In the genomic region with DNA sequence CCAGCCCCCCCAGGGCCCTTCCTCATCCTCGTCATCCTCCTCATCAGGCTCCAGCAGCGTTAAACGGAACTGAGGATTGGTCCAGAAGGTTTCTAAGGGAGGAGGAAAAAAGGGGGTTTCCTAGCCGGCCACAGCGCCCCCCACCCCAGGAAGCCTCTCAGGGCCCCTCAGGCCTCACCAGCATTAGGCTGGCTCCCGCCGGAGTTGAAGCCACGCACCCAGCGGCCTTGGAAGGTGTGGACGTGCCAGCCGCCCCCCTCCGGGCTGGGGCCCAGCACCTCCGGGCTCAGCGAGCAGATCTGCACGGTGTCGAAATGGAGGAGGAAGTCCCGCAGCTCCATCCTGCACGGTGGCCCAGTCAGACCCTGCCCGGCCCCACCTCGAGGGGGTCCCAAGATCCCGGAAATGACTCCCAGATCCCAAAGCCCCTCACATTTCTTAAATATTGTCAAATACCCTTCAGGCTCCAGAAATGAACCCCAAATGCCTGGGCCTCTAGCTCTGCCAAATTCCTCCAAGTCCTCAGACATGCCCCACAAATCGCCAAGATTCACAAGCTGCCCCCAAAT, we compare ENCODE assay signal across 1 cellular context.
TF ChIP-seq lines count a peak whose summit lies in the region.

No MANE protein-coding gene starts in this region.

TF ChIP-seq in SK-N-SH, 30 proteins besides CTCF, POLR2A, EP300 and RAD21:
- no peak for TF ChIP-seq SMC3 (IDR thresholded peaks at IDR 0.05; ENCODE audit: low read depth, low read length)
- TF ChIP-seq, protein P1, sequence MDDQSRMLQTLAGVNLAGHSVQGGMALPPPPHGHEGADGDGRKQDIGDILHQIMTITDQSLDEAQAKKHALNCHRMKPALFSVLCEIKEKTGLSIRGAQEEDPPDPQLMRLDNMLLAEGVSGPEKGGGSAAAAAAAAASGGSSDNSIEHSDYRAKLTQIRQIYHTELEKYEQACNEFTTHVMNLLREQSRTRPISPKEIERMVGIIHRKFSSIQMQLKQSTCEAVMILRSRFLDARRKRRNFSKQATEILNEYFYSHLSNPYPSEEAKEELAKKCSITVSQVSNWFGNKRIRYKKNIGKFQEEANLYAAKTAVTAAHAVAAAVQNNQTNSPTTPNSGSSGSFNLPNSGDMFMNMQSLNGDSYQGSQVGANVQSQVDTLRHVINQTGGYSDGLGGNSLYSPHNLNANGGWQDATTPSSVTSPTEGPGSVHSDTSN (IDR thresholded peaks at IDR 0.05): no peak
- no peak for TF ChIP-seq YY1 (IDR thresholded peaks at IDR 0.05; ENCODE audit: low read depth)
- no peak for TF ChIP-seq ELF1 (IDR thresholded peaks at IDR 0.05)
- no peak for TF ChIP-seq EZH2phosphoT487 (IDR thresholded peaks at IDR 0.05; ENCODE audit: borderline replicate concordance, low read depth)
- TF ChIP-seq MEF2A (IDR thresholded peaks at IDR 0.05; ENCODE audit: borderline replicate concordance, low read depth): no peak
- TF ChIP-seq GABPA (IDR thresholded peaks at IDR 0.05; ENCODE audit: low read depth): no peak
- no peak for TF ChIP-seq RXRA (IDR thresholded peaks at IDR 0.05; ENCODE audit: borderline replicate concordance, low read depth)
- TF ChIP-seq FOXM1 (IDR thresholded peaks at IDR 0.05; ENCODE audit: low read depth): no peak
- TF ChIP-seq, protein P2, sequence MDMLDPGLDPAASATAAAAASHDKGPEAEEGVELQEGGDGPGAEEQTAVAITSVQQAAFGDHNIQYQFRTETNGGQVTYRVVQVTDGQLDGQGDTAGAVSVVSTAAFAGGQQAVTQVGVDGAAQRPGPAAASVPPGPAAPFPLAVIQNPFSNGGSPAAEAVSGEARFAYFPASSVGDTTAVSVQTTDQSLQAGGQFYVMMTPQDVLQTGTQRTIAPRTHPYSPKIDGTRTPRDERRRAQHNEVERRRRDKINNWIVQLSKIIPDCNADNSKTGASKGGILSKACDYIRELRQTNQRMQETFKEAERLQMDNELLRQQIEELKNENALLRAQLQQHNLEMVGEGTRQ (IDR thresholded peaks at IDR 0.05; ENCODE audit: borderline replicate concordance, low read depth, low read length): no peak
- no peak for TF ChIP-seq JUND (IDR thresholded peaks at IDR 0.05)
- TF ChIP-seq, protein P3, sequence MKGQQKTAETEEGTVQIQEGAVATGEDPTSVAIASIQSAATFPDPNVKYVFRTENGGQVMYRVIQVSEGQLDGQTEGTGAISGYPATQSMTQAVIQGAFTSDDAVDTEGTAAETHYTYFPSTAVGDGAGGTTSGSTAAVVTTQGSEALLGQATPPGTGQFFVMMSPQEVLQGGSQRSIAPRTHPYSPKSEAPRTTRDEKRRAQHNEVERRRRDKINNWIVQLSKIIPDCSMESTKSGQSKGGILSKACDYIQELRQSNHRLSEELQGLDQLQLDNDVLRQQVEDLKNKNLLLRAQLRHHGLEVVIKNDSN (IDR thresholded peaks at IDR 0.05; ENCODE audit: borderline replicate concordance, low read depth): no peak
- no peak for TF ChIP-seq FOXJ3 (CRISPR knock-in tag; IDR thresholded peaks at IDR 0.05)
- TF ChIP-seq FOSL2 (IDR thresholded peaks at IDR 0.05; ENCODE audit: borderline replicate concordance, low read depth): no peak
- no peak for TF ChIP-seq CHD2 (IDR thresholded peaks at IDR 0.05; ENCODE audit: low read length, partially characterized antibody)
- no peak for TF ChIP-seq SIN3A (IDR thresholded peaks at IDR 0.05; ENCODE audit: borderline replicate concordance, low read depth, low read length)
- TF ChIP-seq, protein P4, sequence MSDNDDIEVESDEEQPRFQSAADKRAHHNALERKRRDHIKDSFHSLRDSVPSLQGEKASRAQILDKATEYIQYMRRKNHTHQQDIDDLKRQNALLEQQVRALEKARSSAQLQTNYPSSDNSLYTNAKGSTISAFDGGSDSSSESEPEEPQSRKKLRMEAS (IDR thresholded peaks at IDR 0.05; ENCODE audit: low read depth): no peak
- no peak for TF ChIP-seq TEAD4 (IDR thresholded peaks at IDR 0.05; ENCODE audit: borderline replicate concordance, insufficient read depth)
- no peak for TF ChIP-seq RFX5 (IDR thresholded peaks at IDR 0.05; ENCODE audit: low read length)
